Comparison of ENCODE assay signal across 16 cellular contexts in the genomic region with DNA sequence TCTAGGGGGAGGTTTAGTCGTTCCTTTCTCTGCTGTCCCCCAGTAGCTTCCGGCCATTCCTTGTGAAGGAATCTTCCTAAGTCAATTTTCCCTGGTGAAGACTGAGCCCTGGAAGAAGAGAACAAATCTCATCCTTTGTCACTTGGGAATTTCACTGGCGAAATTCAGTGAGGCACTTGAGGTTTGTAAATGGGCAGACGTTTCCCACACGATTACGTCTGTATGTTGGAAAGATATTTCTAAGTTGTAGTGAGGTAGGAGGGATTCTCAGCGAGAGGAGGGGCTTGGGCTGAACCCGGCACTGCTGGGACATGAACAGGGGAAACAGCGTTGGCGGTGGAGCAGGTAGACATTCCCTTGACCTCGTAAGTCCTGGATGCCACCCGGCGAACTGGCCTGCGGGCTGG. TPM values are rescaled to one million over a fixed set of nuclear protein-coding genes. Genes with fewer than 3 reads are reported as not detected.
DNase-seq lines count a peak whose midpoint lies in the region; ATAC-seq and TF ChIP-seq lines count a peak whose summit lies in the region.
"Had no signal": no experiment of that assay in that cellular context is flagged by ENCODE, and none has a peak within 500 bp of the region (broad histone marks: within the 10 kb centered on the region; RNA-seq: fewer than 3 reads in every experiment).

No MANE protein-coding gene starts in this region.

- H3K27me3 ChIP-seq in gastroesophageal sphincter = no peaks in the 10 kb centered on the region

- H3K9me3 Mint-ChIP-seq in progenitor cell of endocrine pancreas (ENCODE audit: low read depth) = no peaks in the 10 kb centered on the region
- H3K9me3 Mint-ChIP-seq: brain had no signal

- no peak for TF ChIP-seq EP300 in gastroesophageal sphincter (IDR thresholded peaks at IDR 0.05)

- DNase-seq in AG04449 (ENCODE audit: low read depth, low spot score) (no peak), progenitor cell of endocrine pancreas (ENCODE audit: low spot score, unreplicated experiment) (no peak), T-helper 1 cell (no peak), SKM-1 (lab: John Stamatoyannopoulos, UW; ENCODE audit: unreplicated experiment) (no peak), GM13976 (ENCODE audit: low spot score) (no peak)
- DNase-seq: activated CD4-positive, CD25-positive, alpha-beta regulatory T cell treated with anti-CD3 and anti-CD28 coated beads, Interleukin-2, amount 50 U/mL, for 72 hours; AML-193; erythroblast; islet precursor cell; NCI-H510A; occipital lobe; SIG-M5 had no signal

- 81 to 90% methylated on average over 8 to 13 of the region's 14 CpGs for WGBS in gastroesophageal sphincter (ENCODE audit: low coverage in 1 of 2), 2 donors

- POLR2A ChIA-PET in AG04449 (lab: Yijun Ruan, JAX) = interaction anchor here (1.0 to 2.0 kb wide), 2 partner anchors 9 to 11 kb away, joined by 3 to 5 read pairs; no protein-coding TSS in a partner anchor

- CTCF ChIA-PET in AG04449 (lab: Yijun Ruan, JAX) = interaction anchor here (1.4 to 1.5 kb wide), 3 partner anchors 9 to 23 kb away, joined by 4 to 5 read pairs (median 4); no protein-coding TSS in a partner anchor

- H3K27ac Mint-ChIP-seq in progenitor cell of endocrine pancreas = peak overlapping the region; percentile 50

- peaks cover 0 to 16% of the 10 kb centered on the region in 2 donors for H3K36me3 ChIP-seq in gastroesophageal sphincter

- H3K27me3 Mint-ChIP-seq in progenitor cell of endocrine pancreas = no peaks in the 10 kb centered on the region

- H3K4me3 ChIP-seq in AG04449 (ENCODE audit: low read depth, low read length) (peak overlapping the region; percentile 34), WI38 (ENCODE audit: low read depth, low read length) (peak overlapping the region; percentile 52), gastroesophageal sphincter (no peak overlapping the region)

- peaks cover 31% of the 10 kb centered on the region for H3K4me1 Mint-ChIP-seq in progenitor cell of endocrine pancreas (ENCODE audit: low read depth)

- no peaks in the 10 kb centered on the region for H3K9me3 ChIP-seq in gastroesophageal sphincter

- TF ChIP-seq CTCF in AG04449 (IDR thresholded peaks at IDR 0.05; ENCODE audit: insufficient read depth, low read length, missing control alignments) (no peak), WI38 (IDR thresholded peaks at IDR 0.05; ENCODE audit: low read depth, low read length) (no peak), gastroesophageal sphincter (IDR thresholded peaks at IDR 0.05) (no peak), progenitor cell of endocrine pancreas (IDR thresholded peaks at IDR 0.05; ENCODE audit: unreplicated experiment) (no peak), GM13976 (IDR thresholded peaks at IDR 0.05; ENCODE audit: borderline replicate concordance, control extremely low read depth, extremely low read depth, insufficient read depth, missing control alignments) (no peak)

- H3K4me3 Mint-ChIP-seq in progenitor cell of endocrine pancreas (ENCODE audit: low read depth) = no peak overlapping the region

- H3K27ac ChIP-seq in gastroesophageal sphincter = peak overlapping the region in 3 of 4 donors; percentile 50 to 60 (median 58)

- peaks cover 11% of the 10 kb centered on the region for H3K36me3 Mint-ChIP-seq in progenitor cell of endocrine pancreas (ENCODE audit: insufficient read depth)

- in situ Hi-C loops in GM13976 (cut with MboI; ENCODE audit: low sequenced_read_pairs, unreplicated experiment) = no loop called here

- H3K4me1 ChIP-seq in gastroesophageal sphincter = peaks cover 0 to 86% (median 28%) of the 10 kb centered on the region in 3 donors

- TF ChIP-seq POLR2A in gastroesophageal sphincter (IDR thresholded peaks at IDR 0.05) = no peak

- no peak for ATAC-seq in gastroesophageal sphincter
- no peak for ATAC-seq in GM19467 (IDR thresholded peaks at IDR 0.05; ENCODE audit: unreplicated experiment)

RNA-seq across cellular contexts. Expression of a gene that starts 47.2 kb away (rescaled TPM):
- total RNA-seq in gastroesophageal sphincter = 100 to 1,000 TPM in 3 of 4 donors, 10 to 100 TPM in 1; 95.3 to 160 (median 134) TPM
- total RNA-seq in progenitor cell of endocrine pancreas = 92.4 and 95.2 TPM in 2 replicates

Comparison
In these comparisons a context has a peak if more than half of its experiments do, and no peak if none do; other contexts are left out.
1. H3K4me3 ChIP-seq: peak in AG04449 (single experiment) and WI38 (single experiment); none in gastroesophageal sphincter (0 of 2).